2 cellular contexts compared by ENCODE assay signal in genomic region chr15:73630030-73630429, GRCh38.
TF ChIP-seq lines count a peak whose summit lies in the region.

No MANE protein-coding gene starts in this region.

TF ChIP-seq in WTC11, 78 proteins besides CTCF, POLR2A, EP300 and RAD21:
- no peak for TF ChIP-seq IRF1 (CRISPR knock-in tag; IDR thresholded peaks at IDR 0.05)
- peak; percentile 60; the same call in 1 of the 2 replicates for TF ChIP-seq GABPB1 (CRISPR knock-in tag; IDR thresholded peaks at IDR 0.05)

TF ChIP-seq in HepG2, 621 proteins besides CTCF, POLR2A, EP300 and RAD21 (continues in another document):
- TF ChIP-seq, protein P1, sequence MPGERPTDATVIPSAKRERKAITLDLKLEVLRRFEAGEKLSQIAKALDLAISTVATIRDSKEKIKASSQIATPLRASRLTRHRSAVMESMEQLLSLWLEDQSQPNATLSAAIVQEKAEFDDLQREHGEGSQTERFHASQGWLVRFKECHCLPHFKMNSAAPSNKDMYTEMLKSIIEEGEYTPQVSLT (CRISPR knock-in tag; IDR thresholded peaks at IDR 0.05; ENCODE audit: borderline replicate concordance, low read depth) = no peak
- TF ChIP-seq CBX1 (IDR thresholded peaks at IDR 0.05; ENCODE audit: low read depth) = no peak
- TF ChIP-seq, protein P2, sequence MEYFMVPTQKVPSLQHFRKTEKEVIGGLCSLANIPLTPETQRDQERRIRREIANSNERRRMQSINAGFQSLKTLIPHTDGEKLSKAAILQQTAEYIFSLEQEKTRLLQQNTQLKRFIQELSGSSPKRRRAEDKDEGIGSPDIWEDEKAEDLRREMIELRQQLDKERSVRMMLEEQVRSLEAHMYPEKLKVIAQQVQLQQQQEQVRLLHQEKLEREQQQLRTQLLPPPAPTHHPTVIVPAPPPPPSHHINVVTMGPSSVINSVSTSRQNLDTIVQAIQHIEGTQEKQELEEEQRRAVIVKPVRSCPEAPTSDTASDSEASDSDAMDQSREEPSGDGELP (IDR thresholded peaks at IDR 0.05; ENCODE audit: borderline replicate concordance, low read depth) = peak; percentile 36; the same call in 1 of the 2 replicates
- TF ChIP-seq SMAD9 (CRISPR knock-in tag; IDR thresholded peaks at IDR 0.05) = no peak
- TF ChIP-seq ZNF136 (CRISPR knock-in tag; IDR thresholded peaks at IDR 0.05; ENCODE audit: low read depth) = no peak
- no peak for TF ChIP-seq KAT2B (IDR thresholded peaks at IDR 0.05; ENCODE audit: borderline replicate concordance, low read depth, low read length)
- no peak for TF ChIP-seq KDM4B (CRISPR knock-in tag; IDR thresholded peaks at IDR 0.05)
- no peak for TF ChIP-seq SKI (IDR thresholded peaks at IDR 0.05; ENCODE audit: partially characterized antibody)
- no peak for TF ChIP-seq E2F1 (CRISPR knock-in tag; IDR thresholded peaks at IDR 0.05)
- TF ChIP-seq ZNF496 (CRISPR knock-in tag; IDR thresholded peaks at IDR 0.05; ENCODE audit: insufficient replicate concordance) = no peak
- TF ChIP-seq ZNF605 (CRISPR knock-in tag; IDR thresholded peaks at IDR 0.05) = no peak
- no peak for TF ChIP-seq ZNF768 (CRISPR knock-in tag; IDR thresholded peaks at IDR 0.05)
- no peak for TF ChIP-seq ZBTB20 (CRISPR knock-in tag; IDR thresholded peaks at IDR 0.05; ENCODE audit: borderline replicate concordance, low read depth)
- TF ChIP-seq HMGA1 (CRISPR knock-in tag; conservative IDR thresholded peaks at IDR 0.05) = no peak
- TF ChIP-seq SYNCRIP (IDR thresholded peaks at IDR 0.05; ENCODE audit: insufficient read depth, low read depth, low read length) = no peak
- no peak for TF ChIP-seq ZNF441 (CRISPR knock-in tag; IDR thresholded peaks at IDR 0.05; ENCODE audit: borderline replicate concordance)
- TF ChIP-seq ZNF713 (CRISPR knock-in tag; IDR thresholded peaks at IDR 0.05) = no peak
- 0 out of 2 replicates have a peak, but pooled peaks have one; percentile 45 for TF ChIP-seq ARID3A (IDR thresholded peaks at IDR 0.05; ENCODE audit: low read depth, low read length)
- TF ChIP-seq DNMT1 (CRISPR knock-in tag; IDR thresholded peaks at IDR 0.05) = no peak
- TF ChIP-seq ZNF160 (CRISPR knock-in tag; IDR thresholded peaks at IDR 0.05) = no peak
- TF ChIP-seq ZKSCAN1 (IDR thresholded peaks at IDR 0.05; ENCODE audit: low read length) = no peak
- no peak for TF ChIP-seq TCF7L2 (IDR thresholded peaks at IDR 0.05; ENCODE audit: low read depth, low read length)
- no peak for TF ChIP-seq ARNT2 (CRISPR knock-in tag; IDR thresholded peaks at IDR 0.05; ENCODE audit: low read depth)
- TF ChIP-seq FOSL2 (CRISPR knock-in tag; IDR thresholded peaks at IDR 0.05) = peak; percentile 51; the same call in 1 of the 2 replicates
- TF ChIP-seq ZNF12 (CRISPR knock-in tag; IDR thresholded peaks at IDR 0.05) = no peak
- no peak; the same call in none of the 2 replicates for TF ChIP-seq SAP130 (CRISPR knock-in tag; IDR thresholded peaks at IDR 0.05; ENCODE audit: low read depth)
- 0 out of 2 replicates have a peak, but pooled peaks have one; percentile 7 for TF ChIP-seq ZNF331 (CRISPR knock-in tag; IDR thresholded peaks at IDR 0.05)
- TF ChIP-seq, protein P3, sequence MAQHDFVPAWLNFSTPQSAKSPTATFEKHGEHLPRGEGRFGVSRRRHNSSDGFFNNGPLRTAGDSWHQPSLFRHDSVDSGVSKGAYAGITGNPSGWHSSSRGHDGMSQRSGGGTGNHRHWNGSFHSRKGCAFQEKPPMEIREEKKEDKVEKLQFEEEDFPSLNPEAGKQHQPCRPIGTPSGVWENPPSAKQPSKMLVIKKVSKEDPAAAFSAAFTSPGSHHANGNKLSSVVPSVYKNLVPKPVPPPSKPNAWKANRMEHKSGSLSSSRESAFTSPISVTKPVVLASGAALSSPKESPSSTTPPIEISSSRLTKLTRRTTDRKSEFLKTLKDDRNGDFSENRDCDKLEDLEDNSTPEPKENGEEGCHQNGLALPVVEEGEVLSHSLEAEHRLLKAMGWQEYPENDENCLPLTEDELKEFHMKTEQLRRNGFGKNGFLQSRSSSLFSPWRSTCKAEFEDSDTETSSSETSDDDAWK (CRISPR knock-in tag; IDR thresholded peaks at IDR 0.05) = no peak
- no peak for TF ChIP-seq ZNF589 (CRISPR knock-in tag; conservative IDR thresholded peaks at IDR 0.05)
- TF ChIP-seq ZNF687 (CRISPR knock-in tag; IDR thresholded peaks at IDR 0.05) = no peak
- TF ChIP-seq XBP1 (CRISPR knock-in tag; IDR thresholded peaks at IDR 0.05) = no peak
- TF ChIP-seq MED8 (CRISPR knock-in tag; IDR thresholded peaks at IDR 0.05; ENCODE audit: insufficient replicate concordance) = no peak
- no peak for TF ChIP-seq ZNF772 (CRISPR knock-in tag; IDR thresholded peaks at IDR 0.05)
- TF ChIP-seq SP140L (CRISPR knock-in tag; IDR thresholded peaks at IDR 0.05; ENCODE audit: borderline replicate concordance) = no peak
- no peak for TF ChIP-seq ETV5 (CRISPR knock-in tag; IDR thresholded peaks at IDR 0.05; ENCODE audit: borderline replicate concordance)
- no peak for TF ChIP-seq ARNT (IDR thresholded peaks at IDR 0.05)
- TF ChIP-seq, protein P4, sequence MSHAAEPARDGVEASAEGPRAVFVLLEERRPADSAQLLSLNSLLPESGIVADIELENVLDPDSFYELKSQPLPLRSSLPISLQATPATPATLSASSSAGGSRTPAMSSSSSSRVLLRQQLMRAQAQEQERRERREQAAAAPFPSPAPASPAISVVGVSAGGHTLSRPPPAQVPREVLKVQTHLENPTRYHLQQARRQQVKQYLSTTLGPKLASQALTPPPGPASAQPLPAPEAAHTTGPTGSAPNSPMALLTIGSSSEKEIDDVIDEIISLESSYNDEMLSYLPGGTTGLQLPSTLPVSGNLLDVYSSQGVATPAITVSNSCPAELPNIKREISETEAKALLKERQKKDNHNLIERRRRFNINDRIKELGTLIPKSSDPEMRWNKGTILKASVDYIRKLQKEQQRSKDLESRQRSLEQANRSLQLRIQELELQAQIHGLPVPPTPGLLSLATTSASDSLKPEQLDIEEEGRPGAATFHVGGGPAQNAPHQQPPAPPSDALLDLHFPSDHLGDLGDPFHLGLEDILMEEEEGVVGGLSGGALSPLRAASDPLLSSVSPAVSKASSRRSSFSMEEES (CRISPR knock-in tag; IDR thresholded peaks at IDR 0.05) = no peak
- TF ChIP-seq ZNF280D (CRISPR knock-in tag; IDR thresholded peaks at IDR 0.05) = no peak
- TF ChIP-seq ATF7-NPFF (CRISPR knock-in tag; IDR thresholded peaks at IDR 0.05; ENCODE audit: low read depth) = no peak
- TF ChIP-seq ZNF143 (CRISPR knock-in tag; IDR thresholded peaks at IDR 0.05) = no peak
- TF ChIP-seq TGIF2 (CRISPR knock-in tag; IDR thresholded peaks at IDR 0.05) = peak; percentile 65; the same call in 1 of the 2 replicates
- TF ChIP-seq ZMYM3 (CRISPR knock-in tag; IDR thresholded peaks at IDR 0.05) = no peak
- no peak for TF ChIP-seq LCORL (IDR thresholded peaks at IDR 0.05)
- no peak for TF ChIP-seq LCORL (CRISPR knock-in tag; IDR thresholded peaks at IDR 0.05)
- no peak for TF ChIP-seq ZNF335 (CRISPR knock-in tag; IDR thresholded peaks at IDR 0.05)
- no peak for TF ChIP-seq NR2C2 (CRISPR knock-in tag; IDR thresholded peaks at IDR 0.05; ENCODE audit: borderline replicate concordance)
- no peak for TF ChIP-seq MTA3 (CRISPR knock-in tag; IDR thresholded peaks at IDR 0.05)
- no peak for TF ChIP-seq ZBTB21 (CRISPR knock-in tag; IDR thresholded peaks at IDR 0.05)
- no peak for TF ChIP-seq ZNF678 (CRISPR knock-in tag; IDR thresholded peaks at IDR 0.05)
- TF ChIP-seq ZNF709 (CRISPR knock-in tag; IDR thresholded peaks at IDR 0.05) = no peak
- no peak for TF ChIP-seq ZBTB3 (CRISPR knock-in tag; IDR thresholded peaks at IDR 0.05; ENCODE audit: borderline replicate concordance, low read depth)
- peak in 1 of 2 experiments; percentile 73; a peak in 2 of 4 replicates for TF ChIP-seq ATF4 (CRISPR knock-in tag; IDR thresholded peaks at IDR 0.05)
